8 cellular contexts compared by ENCODE assay signal in genomic region chr2:137964066-137964858, GRCh38. TPM values are rescaled to one million over a fixed set of nuclear protein-coding genes. Genes with fewer than 3 reads are reported as not detected.
DNase-seq lines count a peak whose midpoint lies in the region; TF ChIP-seq lines count a peak whose summit lies in the region.

Gene HNMT, plus strand, starts transcription at chr2:137964473. Its CDS starts 19 bp downstream, at chr2:137964492.

- H3K9me3 Mint-ChIP-seq in brain, result peaks cover 0 to 8% (median 2%) of the 10 kb centered on the region in 5 experiments
- no peaks in the 10 kb centered on the region for H3K9me3 Mint-ChIP-seq in activated T-helper 1 cell treated with anti-CD3 and anti-CD28 coated beads, Interleukin-12 subunit alpha, Interleukin-12 subunit beta, Interleukin-2, Interleukin-4 antibody, amounts not matched to agents 30 ng/mL and 10 ng/mL and 1 ng/mL, durations not matched to agents 14 hours and 24 hours and 36 hours

- intact Hi-C loops in activated T-helper 1 cell treated with anti-CD3 and anti-CD28 coated beads, Interleukin-12 subunit alpha, Interleukin-12 subunit beta, Interleukin-2, Interleukin-4 antibody, amounts not matched to agents 30 ng/mL and 10 ng/mL and 1 ng/mL, durations not matched to agents 14 hours and 24 hours and 36 hours (cut with micrococcal nuclease), result no loop called here

- peak within 1 kb of the TSS; percentile 9 for H3K9ac ChIP-seq in iPS-15b (ENCODE audit: low read depth, low read length)

- TF ChIP-seq CTCF in AG09319 (IDR thresholded peaks at IDR 0.05; ENCODE audit: low read depth, low read length) (no peak), brain (conservative IDR thresholded peaks at IDR 0.05) (no peak)

- no peaks in the 10 kb centered on the region for H3K27me3 ChIP-seq in iPS-15b (ENCODE audit: control insufficient read depth, insufficient read depth, low read length)

- peak; percentile 25 for DNase-seq in AG09319 (ENCODE audit: extremely low read depth, low read depth)
- peak; percentile 80 for DNase-seq in M059J (ENCODE audit: low read depth)
- peak; percentile 28 for DNase-seq in skeletal muscle cell (ENCODE audit: low read depth)
- DNase-seq in T-helper 9 cell, result no peak
- no peak for DNase-seq in activated T-helper 1 cell treated with anti-CD3 and anti-CD28 coated beads, Interleukin-12 subunit alpha, Interleukin-12 subunit beta, Interleukin-2, Interleukin-4 antibody, amounts not matched to agents 30 ng/mL and 10 ng/mL and 1 ng/mL, durations not matched to agents 14 hours and 24 hours and 36 hours (ENCODE audit: low spot score)
- DNase-seq in COR-L47 (lab: John Stamatoyannopoulos, UW), result no peak

- peaks cover 26% of the 10 kb centered on the region for H3K4me1 Mint-ChIP-seq in brain
- no peaks in the 10 kb centered on the region for H3K4me1 Mint-ChIP-seq in activated T-helper 1 cell treated with anti-CD3 and anti-CD28 coated beads, Interleukin-12 subunit alpha, Interleukin-12 subunit beta, Interleukin-2, Interleukin-4 antibody, amounts not matched to agents 30 ng/mL and 10 ng/mL and 1 ng/mL, durations not matched to agents 14 hours and 24 hours and 36 hours (ENCODE audit: low read depth)

- peak within 1 kb of the TSS; percentile 48 to 83 (median 80) for H3K4me3 Mint-ChIP-seq in brain
- no peak within 1 kb of the TSS for H3K4me3 Mint-ChIP-seq in activated T-helper 1 cell treated with anti-CD3 and anti-CD28 coated beads, Interleukin-12 subunit alpha, Interleukin-12 subunit beta, Interleukin-2, Interleukin-4 antibody, amounts not matched to agents 30 ng/mL and 10 ng/mL and 1 ng/mL, durations not matched to agents 14 hours and 24 hours and 36 hours

- no peaks in the 10 kb centered on the region for H3K27me3 Mint-ChIP-seq in brain
- H3K27me3 Mint-ChIP-seq in activated T-helper 1 cell treated with anti-CD3 and anti-CD28 coated beads, Interleukin-12 subunit alpha, Interleukin-12 subunit beta, Interleukin-2, Interleukin-4 antibody, amounts not matched to agents 30 ng/mL and 10 ng/mL and 1 ng/mL, durations not matched to agents 14 hours and 24 hours and 36 hours (ENCODE audit: insufficient read depth), result peaks cover 7% of the 10 kb centered on the region

- peaks cover 7% of the 10 kb centered on the region for H3K4me1 ChIP-seq in iPS-15b (ENCODE audit: control insufficient read depth, insufficient read depth, low read length)

- H3K4me3 ChIP-seq in iPS-15b (ENCODE audit: low read depth, low read length), result peak within 1 kb of the TSS; percentile 44
- peak within 1 kb of the TSS; percentile 41 for H3K4me3 ChIP-seq in skeletal muscle cell (ENCODE audit: low read depth, low read length)

- H3K9me3 ChIP-seq in iPS-15b (ENCODE audit: control insufficient read depth, insufficient read depth, low read length), result no peaks in the 10 kb centered on the region

- no peaks in the 10 kb centered on the region for H3K36me3 Mint-ChIP-seq in brain
- no peaks in the 10 kb centered on the region for H3K36me3 Mint-ChIP-seq in activated T-helper 1 cell treated with anti-CD3 and anti-CD28 coated beads, Interleukin-12 subunit alpha, Interleukin-12 subunit beta, Interleukin-2, Interleukin-4 antibody, amounts not matched to agents 30 ng/mL and 10 ng/mL and 1 ng/mL, durations not matched to agents 14 hours and 24 hours and 36 hours (ENCODE audit: low read depth)

- H3K36me3 ChIP-seq in iPS-15b (ENCODE audit: control insufficient read depth, insufficient read depth, low read length), result no peaks in the 10 kb centered on the region

- H3K27ac Mint-ChIP-seq in brain, result peak within 1 kb of the TSS; percentile 58 to 96 (median 85)
- no peak within 1 kb of the TSS for H3K27ac Mint-ChIP-seq in activated T-helper 1 cell treated with anti-CD3 and anti-CD28 coated beads, Interleukin-12 subunit alpha, Interleukin-12 subunit beta, Interleukin-2, Interleukin-4 antibody, amounts not matched to agents 30 ng/mL and 10 ng/mL and 1 ng/mL, durations not matched to agents 14 hours and 24 hours and 36 hours

RNA-seq across cellular contexts. Expression of gene HNMT, which starts in this region (rescaled TPM):
- 9.7 and 9.8 TPM in 2 replicates for total RNA-seq in M059J (2014; rRNA removed; shearing (Covaris generic))
- 2.6 TPM for polyA plus RNA-seq in brain (ENCODE audit: insufficient read depth, low read depth, low replicate concordance)
- total RNA-seq in activated T-helper 1 cell treated with anti-CD3 and anti-CD28 coated beads, Interleukin-12 subunit alpha, Interleukin-12 subunit beta, Interleukin-2, Interleukin-4 antibody, amounts not matched to agents 30 ng/mL and 10 ng/mL and 1 ng/mL, durations not matched to agents 14 hours and 24 hours and 36 hours, result not detected in 2 replicates

Comparison
In these comparisons a context has a peak if more than half of its experiments do, and no peak if none do; other contexts are left out.
1. RNA of gene HNMT (total RNA-seq): 9.7 to 9.8 TPM in M059J; not detected in activated T-helper 1 cell treated with anti-CD3 and anti-CD28 coated beads, Interleukin-12 subunit alpha, Interleukin-12 subunit beta, Interleukin-2, Interleukin-4 antibody, amounts not matched to agents 30 ng/mL and 10 ng/mL and 1 ng/mL, durations not matched to agents 14 hours and 24 hours and 36 hours; every median in the first group is over 10 times any median in the second.
2. DNase-seq: peak in AG09319 (single experiment), M059J (single experiment) and skeletal muscle cell (single experiment); none in T-helper 9 cell (single experiment), activated T-helper 1 cell treated with anti-CD3 and anti-CD28 coated beads, Interleukin-12 subunit alpha, Interleukin-12 subunit beta, Interleukin-2, Interleukin-4 antibody, amounts not matched to agents 30 ng/mL and 10 ng/mL and 1 ng/mL, durations not matched to agents 14 hours and 24 hours and 36 hours (single experiment) and COR-L47 (single experiment).